In the genomic region with DNA sequence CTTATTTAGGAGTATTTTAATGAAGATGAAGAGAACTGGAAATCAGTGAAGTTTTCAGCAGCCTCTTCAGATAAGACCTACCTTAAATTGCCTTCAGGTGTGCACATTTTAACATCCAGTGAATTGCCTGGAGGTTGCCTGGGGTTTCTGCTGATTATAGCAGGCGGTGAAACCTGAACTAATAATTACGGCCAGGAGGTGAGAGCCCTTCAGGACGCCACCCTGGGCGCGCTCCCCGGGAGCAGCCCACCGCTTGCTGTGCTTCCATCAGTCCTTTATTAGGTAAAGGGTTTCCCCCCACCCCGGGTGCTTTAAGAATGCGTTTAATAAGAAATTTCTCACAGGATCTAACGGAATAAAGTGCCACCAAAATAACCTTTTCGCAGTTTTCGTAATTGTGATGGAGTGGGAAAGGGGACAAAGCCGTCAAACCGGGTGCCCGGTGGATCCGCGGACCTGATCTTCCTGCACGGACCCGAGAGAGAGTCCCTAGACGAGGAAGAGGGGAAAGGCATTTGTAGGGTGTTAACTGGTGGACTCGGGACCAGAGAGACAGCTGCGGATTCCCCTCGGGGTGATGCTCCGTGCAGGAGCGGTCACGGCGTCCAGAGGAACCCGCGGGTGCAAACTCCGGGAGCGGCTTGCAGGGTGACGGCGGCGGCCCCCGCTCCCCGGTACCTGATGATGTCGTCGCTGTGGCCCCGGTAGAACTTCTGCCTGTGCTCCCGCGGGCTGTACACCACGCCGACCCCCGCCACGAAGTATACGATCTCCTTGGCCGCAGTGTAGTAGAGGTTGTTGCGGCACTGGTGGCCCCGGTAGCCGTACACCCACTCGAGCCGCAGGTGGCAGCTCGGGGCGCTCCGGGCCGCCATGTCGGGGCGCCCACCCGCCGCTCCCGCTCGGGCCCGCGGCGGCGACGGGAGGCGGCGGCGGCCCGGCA, we compare ENCODE assay signal across 1 cellular context.
TF ChIP-seq lines count a peak whose summit lies in the region.

No MANE protein-coding gene starts in this region.

TF ChIP-seq in HEK293, 187 proteins besides CTCF, POLR2A, EP300 and RAD21 (continued from another document and continues in another):
- TF ChIP-seq ZNF121 (tag by site-specific recombination; IDR thresholded peaks at IDR 0.05) (no peak), ZNF394 (tag by site-specific recombination; IDR thresholded peaks at IDR 0.05; ENCODE audit: borderline replicate concordance) (no peak), ZNF2 (tag by site-specific recombination; IDR thresholded peaks at IDR 0.05) (no peak), ZBTB17 (tag by site-specific recombination; IDR thresholded peaks at IDR 0.05) (no peak), ZNF19 (tag by site-specific recombination; IDR thresholded peaks at IDR 0.05; ENCODE audit: low read depth) (no peak), OVOL3 (tag by site-specific recombination; IDR thresholded peaks at IDR 0.05) (no peak), ZNF623 (tag by site-specific recombination; IDR thresholded peaks at IDR 0.05) (no peak), MZF1 (tag by site-specific recombination; IDR thresholded peaks at IDR 0.05; ENCODE audit: borderline replicate concordance) (no peak), ZNF214 (tag by site-specific recombination; IDR thresholded peaks at IDR 0.05; ENCODE audit: borderline replicate concordance) (no peak), TCF7L2 (IDR thresholded peaks at IDR 0.05; ENCODE audit: borderline replicate concordance, low read depth, low read length) (no peak), ZNF571 (tag by site-specific recombination; IDR thresholded peaks at IDR 0.05) (no peak), ZNF133 (tag by site-specific recombination; IDR thresholded peaks at IDR 0.05) (no peak), ZNF114 (tag by site-specific recombination; IDR thresholded peaks at IDR 0.05) (no peak), ZNF184 (tag by site-specific recombination; IDR thresholded peaks at IDR 0.05) (no peak), ZNF521 (tag by site-specific recombination; IDR thresholded peaks at IDR 0.05) (no peak), BCL11B (tag by site-specific recombination; IDR thresholded peaks at IDR 0.05; ENCODE audit: low read depth) (no peak), ZBTB8A (tag by site-specific recombination; IDR thresholded peaks at IDR 0.05) (no peak), GLIS2 (tag by site-specific recombination; IDR thresholded peaks at IDR 0.05) (peak; percentile 17; the same call in 1 of the 2 replicates), ZNF335 (tag by site-specific recombination; conservative IDR thresholded peaks at IDR 0.05) (peak; percentile 72), ZNF600 (tag by site-specific recombination; IDR thresholded peaks at IDR 0.05) (no peak), ZNF701 (tag by site-specific recombination; IDR thresholded peaks at IDR 0.05) (no peak), ZNF548 (tag by site-specific recombination; IDR thresholded peaks at IDR 0.05) (no peak), ZNF266 (tag by site-specific recombination; IDR thresholded peaks at IDR 0.05; ENCODE audit: low read depth) (no peak), GLI2 (tag by site-specific recombination; IDR thresholded peaks at IDR 0.05; ENCODE audit: borderline replicate concordance, low read depth) (no peak), ZSCAN30 (tag by site-specific recombination; IDR thresholded peaks at IDR 0.05) (no peak), ZNF37A (tag by site-specific recombination; IDR thresholded peaks at IDR 0.05) (no peak), BCL11A (tag by site-specific recombination; IDR thresholded peaks at IDR 0.05; ENCODE audit: low read depth) (no peak), SALL2 (tag by site-specific recombination; IDR thresholded peaks at IDR 0.05; ENCODE audit: borderline replicate concordance) (no peak), ZIC2 (tag by site-specific recombination; IDR thresholded peaks at IDR 0.05) (peak; percentile 66), ZNF707 (tag by site-specific recombination; IDR thresholded peaks at IDR 0.05) (no peak), IKZF3 (tag by site-specific recombination; IDR thresholded peaks at IDR 0.05) (no peak), ZNF423 (tag by site-specific recombination; IDR thresholded peaks at IDR 0.05) (no peak), ZSCAN16 (tag by site-specific recombination; IDR thresholded peaks at IDR 0.05) (no peak), ZEB2 (tag by site-specific recombination; IDR thresholded peaks at IDR 0.05) (peak; percentile 32; the same call in 1 of the 2 replicates), ZNF660 (tag by site-specific recombination; IDR thresholded peaks at IDR 0.05) (no peak), ZNF76 (tag by site-specific recombination; IDR thresholded peaks at IDR 0.05; ENCODE audit: borderline replicate concordance, low read depth) (no peak), WT1 (tag by site-specific recombination; IDR thresholded peaks at IDR 0.05) (no peak), ZNF211 (tag by site-specific recombination; IDR thresholded peaks at IDR 0.05; ENCODE audit: low read depth) (no peak), FEZF1 (tag by site-specific recombination; IDR thresholded peaks at IDR 0.05) (no peak), ZNF48 (tag by site-specific recombination; IDR thresholded peaks at IDR 0.05) (no peak), ZNF585B (tag by site-specific recombination; IDR thresholded peaks at IDR 0.05) (no peak), YY2 (tag by site-specific recombination; IDR thresholded peaks at IDR 0.05) (0 out of 2 replicates have a peak, but pooled peaks have one; percentile 17)
- TF ChIP-seq, protein P1, sequence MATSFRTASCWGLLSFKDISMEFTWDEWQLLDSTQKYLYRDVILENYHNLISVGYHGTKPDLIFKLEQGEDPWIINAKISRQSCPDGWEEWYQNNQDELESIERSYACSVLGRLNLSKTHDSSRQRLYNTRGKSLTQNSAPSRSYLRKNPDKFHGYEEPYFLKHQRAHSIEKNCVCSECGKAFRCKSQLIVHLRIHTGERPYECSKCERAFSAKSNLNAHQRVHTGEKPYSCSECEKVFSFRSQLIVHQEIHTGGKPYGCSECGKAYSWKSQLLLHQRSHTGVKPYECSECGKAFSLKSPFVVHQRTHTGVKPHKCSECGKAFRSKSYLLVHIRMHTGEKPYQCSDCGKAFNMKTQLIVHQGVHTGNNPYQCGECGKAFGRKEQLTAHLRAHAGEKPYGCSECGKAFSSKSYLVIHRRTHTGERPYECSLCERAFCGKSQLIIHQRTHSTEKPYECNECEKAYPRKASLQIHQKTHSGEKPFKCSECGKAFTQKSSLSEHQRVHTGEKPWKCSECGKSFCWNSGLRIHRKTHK (tag by site-specific recombination; IDR thresholded peaks at IDR 0.05): no peak
- TF ChIP-seq, protein P2, sequence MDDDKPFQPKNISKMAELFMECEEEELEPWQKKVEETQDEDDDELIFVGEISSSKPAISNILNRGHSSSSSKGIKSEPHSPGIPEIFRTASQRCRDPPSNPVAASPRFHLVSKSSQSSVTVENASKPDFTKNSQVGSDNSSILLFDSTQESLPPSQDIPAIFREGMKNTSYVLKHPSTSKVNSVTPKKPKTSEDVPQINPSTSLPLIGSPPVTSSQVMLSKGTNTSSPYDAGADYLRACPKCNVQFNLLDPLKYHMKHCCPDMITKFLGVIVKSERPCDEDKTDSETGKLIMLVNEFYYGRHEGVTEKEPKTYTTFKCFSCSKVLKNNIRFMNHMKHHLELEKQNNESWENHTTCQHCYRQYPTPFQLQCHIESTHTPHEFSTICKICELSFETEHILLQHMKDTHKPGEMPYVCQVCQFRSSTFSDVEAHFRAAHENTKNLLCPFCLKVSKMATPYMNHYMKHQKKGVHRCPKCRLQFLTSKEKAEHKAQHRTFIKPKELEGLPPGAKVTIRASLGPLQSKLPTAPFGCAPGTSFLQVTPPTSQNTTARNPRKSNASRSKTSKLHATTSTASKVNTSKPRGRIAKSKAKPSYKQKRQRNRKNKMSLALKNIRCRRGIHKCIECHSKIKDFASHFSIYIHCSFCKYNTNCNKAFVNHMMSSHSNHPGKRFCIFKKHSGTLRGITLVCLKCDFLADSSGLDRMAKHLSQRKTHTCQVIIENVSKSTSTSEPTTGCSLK (tag by site-specific recombination; IDR thresholded peaks at IDR 0.05): no peak
- TF ChIP-seq, protein P3, sequence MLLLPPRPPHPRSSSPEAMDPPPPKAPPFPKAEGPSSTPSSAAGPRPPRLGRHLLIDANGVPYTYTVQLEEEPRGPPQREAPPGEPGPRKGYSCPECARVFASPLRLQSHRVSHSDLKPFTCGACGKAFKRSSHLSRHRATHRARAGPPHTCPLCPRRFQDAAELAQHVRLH (tag by site-specific recombination; IDR thresholded peaks at IDR 0.05): no peak
- TF ChIP-seq, protein P4, sequence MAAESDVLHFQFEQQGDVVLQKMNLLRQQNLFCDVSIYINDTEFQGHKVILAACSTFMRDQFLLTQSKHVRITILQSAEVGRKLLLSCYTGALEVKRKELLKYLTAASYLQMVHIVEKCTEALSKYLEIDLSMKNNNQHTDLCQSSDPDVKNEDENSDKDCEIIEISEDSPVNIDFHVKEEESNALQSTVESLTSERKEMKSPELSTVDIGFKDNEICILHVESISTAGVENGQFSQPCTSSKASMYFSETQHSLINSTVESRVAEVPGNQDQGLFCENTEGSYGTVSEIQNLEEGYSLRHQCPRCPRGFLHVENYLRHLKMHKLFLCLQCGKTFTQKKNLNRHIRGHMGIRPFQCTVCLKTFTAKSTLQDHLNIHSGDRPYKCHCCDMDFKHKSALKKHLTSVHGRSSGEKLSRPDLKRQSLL (tag by site-specific recombination; IDR thresholded peaks at IDR 0.05): no peak
- TF ChIP-seq, protein P5, sequence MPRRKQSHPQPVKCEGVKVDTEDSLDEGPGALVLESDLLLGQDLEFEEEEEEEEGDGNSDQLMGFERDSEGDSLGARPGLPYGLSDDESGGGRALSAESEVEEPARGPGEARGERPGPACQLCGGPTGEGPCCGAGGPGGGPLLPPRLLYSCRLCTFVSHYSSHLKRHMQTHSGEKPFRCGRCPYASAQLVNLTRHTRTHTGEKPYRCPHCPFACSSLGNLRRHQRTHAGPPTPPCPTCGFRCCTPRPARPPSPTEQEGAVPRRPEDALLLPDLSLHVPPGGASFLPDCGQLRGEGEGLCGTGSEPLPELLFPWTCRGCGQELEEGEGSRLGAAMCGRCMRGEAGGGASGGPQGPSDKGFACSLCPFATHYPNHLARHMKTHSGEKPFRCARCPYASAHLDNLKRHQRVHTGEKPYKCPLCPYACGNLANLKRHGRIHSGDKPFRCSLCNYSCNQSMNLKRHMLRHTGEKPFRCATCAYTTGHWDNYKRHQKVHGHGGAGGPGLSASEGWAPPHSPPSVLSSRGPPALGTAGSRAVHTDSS (tag by site-specific recombination; IDR thresholded peaks at IDR 0.05): no peak
- TF ChIP-seq, protein P6, sequence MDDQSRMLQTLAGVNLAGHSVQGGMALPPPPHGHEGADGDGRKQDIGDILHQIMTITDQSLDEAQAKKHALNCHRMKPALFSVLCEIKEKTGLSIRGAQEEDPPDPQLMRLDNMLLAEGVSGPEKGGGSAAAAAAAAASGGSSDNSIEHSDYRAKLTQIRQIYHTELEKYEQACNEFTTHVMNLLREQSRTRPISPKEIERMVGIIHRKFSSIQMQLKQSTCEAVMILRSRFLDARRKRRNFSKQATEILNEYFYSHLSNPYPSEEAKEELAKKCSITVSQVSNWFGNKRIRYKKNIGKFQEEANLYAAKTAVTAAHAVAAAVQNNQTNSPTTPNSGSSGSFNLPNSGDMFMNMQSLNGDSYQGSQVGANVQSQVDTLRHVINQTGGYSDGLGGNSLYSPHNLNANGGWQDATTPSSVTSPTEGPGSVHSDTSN (CRISPR knock-in tag; IDR thresholded peaks at IDR 0.05): no peak
- TF ChIP-seq, protein P7, sequence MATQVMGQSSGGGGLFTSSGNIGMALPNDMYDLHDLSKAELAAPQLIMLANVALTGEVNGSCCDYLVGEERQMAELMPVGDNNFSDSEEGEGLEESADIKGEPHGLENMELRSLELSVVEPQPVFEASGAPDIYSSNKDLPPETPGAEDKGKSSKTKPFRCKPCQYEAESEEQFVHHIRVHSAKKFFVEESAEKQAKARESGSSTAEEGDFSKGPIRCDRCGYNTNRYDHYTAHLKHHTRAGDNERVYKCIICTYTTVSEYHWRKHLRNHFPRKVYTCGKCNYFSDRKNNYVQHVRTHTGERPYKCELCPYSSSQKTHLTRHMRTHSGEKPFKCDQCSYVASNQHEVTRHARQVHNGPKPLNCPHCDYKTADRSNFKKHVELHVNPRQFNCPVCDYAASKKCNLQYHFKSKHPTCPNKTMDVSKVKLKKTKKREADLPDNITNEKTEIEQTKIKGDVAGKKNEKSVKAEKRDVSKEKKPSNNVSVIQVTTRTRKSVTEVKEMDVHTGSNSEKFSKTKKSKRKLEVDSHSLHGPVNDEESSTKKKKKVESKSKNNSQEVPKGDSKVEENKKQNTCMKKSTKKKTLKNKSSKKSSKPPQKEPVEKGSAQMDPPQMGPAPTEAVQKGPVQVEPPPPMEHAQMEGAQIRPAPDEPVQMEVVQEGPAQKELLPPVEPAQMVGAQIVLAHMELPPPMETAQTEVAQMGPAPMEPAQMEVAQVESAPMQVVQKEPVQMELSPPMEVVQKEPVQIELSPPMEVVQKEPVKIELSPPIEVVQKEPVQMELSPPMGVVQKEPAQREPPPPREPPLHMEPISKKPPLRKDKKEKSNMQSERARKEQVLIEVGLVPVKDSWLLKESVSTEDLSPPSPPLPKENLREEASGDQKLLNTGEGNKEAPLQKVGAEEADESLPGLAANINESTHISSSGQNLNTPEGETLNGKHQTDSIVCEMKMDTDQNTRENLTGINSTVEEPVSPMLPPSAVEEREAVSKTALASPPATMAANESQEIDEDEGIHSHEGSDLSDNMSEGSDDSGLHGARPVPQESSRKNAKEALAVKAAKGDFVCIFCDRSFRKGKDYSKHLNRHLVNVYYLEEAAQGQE (tag by site-specific recombination; IDR thresholded peaks at IDR 0.05): no peak
- TF ChIP-seq, protein P8, sequence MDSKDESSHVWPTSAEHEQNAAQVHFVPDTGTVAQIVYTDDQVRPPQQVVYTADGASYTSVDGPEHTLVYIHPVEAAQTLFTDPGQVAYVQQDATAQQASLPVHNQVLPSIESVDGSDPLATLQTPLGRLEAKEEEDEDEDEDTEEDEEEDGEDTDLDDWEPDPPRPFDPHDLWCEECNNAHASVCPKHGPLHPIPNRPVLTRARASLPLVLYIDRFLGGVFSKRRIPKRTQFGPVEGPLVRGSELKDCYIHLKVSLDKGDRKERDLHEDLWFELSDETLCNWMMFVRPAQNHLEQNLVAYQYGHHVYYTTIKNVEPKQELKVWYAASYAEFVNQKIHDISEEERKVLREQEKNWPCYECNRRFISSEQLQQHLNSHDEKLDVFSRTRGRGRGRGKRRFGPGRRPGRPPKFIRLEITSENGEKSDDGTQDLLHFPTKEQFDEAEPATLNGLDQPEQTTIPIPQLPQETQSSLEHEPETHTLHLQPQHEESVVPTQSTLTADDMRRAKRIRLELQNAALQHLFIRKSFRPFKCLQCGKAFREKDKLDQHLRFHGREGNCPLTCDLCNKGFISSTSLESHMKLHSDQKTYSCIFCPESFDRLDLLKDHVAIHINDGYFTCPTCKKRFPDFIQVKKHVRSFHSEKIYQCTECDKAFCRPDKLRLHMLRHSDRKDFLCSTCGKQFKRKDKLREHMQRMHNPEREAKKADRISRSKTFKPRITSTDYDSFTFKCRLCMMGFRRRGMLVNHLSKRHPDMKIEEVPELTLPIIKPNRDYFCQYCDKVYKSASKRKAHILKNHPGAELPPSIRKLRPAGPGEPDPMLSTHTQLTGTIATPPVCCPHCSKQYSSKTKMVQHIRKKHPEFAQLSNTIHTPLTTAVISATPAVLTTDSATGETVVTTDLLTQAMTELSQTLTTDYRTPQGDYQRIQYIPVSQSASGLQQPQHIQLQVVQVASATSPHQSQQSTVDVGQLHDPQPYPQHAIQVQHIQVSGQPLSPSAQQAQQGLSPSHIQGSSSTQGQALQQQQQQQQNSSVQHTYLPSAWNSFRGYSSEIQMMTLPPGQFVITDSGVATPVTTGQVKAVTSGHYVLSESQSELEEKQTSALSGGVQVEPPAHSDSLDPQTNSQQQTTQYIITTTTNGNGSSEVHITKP (tag by site-specific recombination; IDR thresholded peaks at IDR 0.05): no peak
